Comparison of ENCODE assay signal across 38 cellular contexts in genomic region chr4:8232748-8233147, GRCh38. TPM values are rescaled to one million over a fixed set of nuclear protein-coding genes. Genes with fewer than 3 reads are reported as not detected.
"Had no signal": no experiment of that assay in that cellular context is flagged by ENCODE, and none has a peak within 500 bp of the region (broad histone marks: within the 10 kb centered on the region; RNA-seq: fewer than 3 reads in every experiment).

No MANE protein-coding gene starts in this region.

- H3K4me3 Mint-ChIP-seq: activated B cell treated with CpG ODN at 0.5 μM for 24 hours; activated CD4-positive, alpha-beta memory T cell treated with anti-CD3 and anti-CD28 coated beads for 36 hours; activated CD4-positive, alpha-beta T cell treated with anti-CD3 and anti-CD28 coated beads, Interleukin-2, amount 10 ng/mL, durations not matched to agents 24 days and 14 days; activated CD8-positive, alpha-beta T cell treated with anti-CD3 and anti-CD28 coated beads for 36 hours; activated naive CD4-positive, alpha-beta T cell treated with anti-CD3 and anti-CD28 coated beads for 36 hours; activated naive CD8-positive, alpha-beta T cell treated with anti-CD3 and anti-CD28 coated beads for 36 hours; activated T-cell treated with anti-CD3 and anti-CD28 coated beads, Interleukin-2, amount 50 U/mL, for 4 hours; activated T-cell treated with anti-CD3 and anti-CD28 coated beads, Interleukin-2, amount 50 U/mL, for 72 hours; activated T-helper 1 cell treated with anti-CD3 and anti-CD28 coated beads, Interleukin-12 subunit alpha, Interleukin-12 subunit beta, Interleukin-2, Interleukin-4 antibody, amounts not matched to agents 30 ng/mL and 10 ng/mL and 1 ng/mL, durations not matched to agents 14 hours and 24 hours and 36 hours; activated T-helper 17 cell treated with anti-CD3 and anti-CD28 coated beads, Interleukin-2, amount 50 U/mL, for 72 hours; T-helper 1 cell treated with Interleukin-12 subunit alpha and Interleukin-12 subunit beta and Interleukin-4 antibody, amounts not matched to agents 30 μg/mL and 1 μg/mL, for 36 hours; T-helper 2 cell treated with Interferon-gamma antibody and Interleukin-4, amounts not matched to agents 5 μg/mL and 100 μg/mL, for 36 hours had no signal

- H3K27me3 ChIP-seq: adrenal gland, body of pancreas, brain microvascular endothelial cell, breast epithelium had no signal

- H3K27ac ChIP-seq: adrenal gland, body of pancreas, brain microvascular endothelial cell, breast epithelium, VCaP had no signal

- H3K27ac Mint-ChIP-seq: activated B cell treated with CpG ODN at 0.5 μM for 24 hours; activated CD4-positive, alpha-beta memory T cell treated with anti-CD3 and anti-CD28 coated beads for 36 hours; activated CD4-positive, alpha-beta T cell treated with anti-CD3 and anti-CD28 coated beads, Interleukin-2, amount 10 ng/mL, durations not matched to agents 24 days and 14 days; activated CD8-positive, alpha-beta T cell treated with anti-CD3 and anti-CD28 coated beads for 36 hours; activated naive CD4-positive, alpha-beta T cell treated with anti-CD3 and anti-CD28 coated beads for 36 hours; activated naive CD8-positive, alpha-beta T cell treated with anti-CD3 and anti-CD28 coated beads for 36 hours; activated T-cell treated with anti-CD3 and anti-CD28 coated beads, Interleukin-2, amount 50 U/mL, for 72 hours; activated T-helper 1 cell treated with anti-CD3 and anti-CD28 coated beads, Interleukin-12 subunit alpha, Interleukin-12 subunit beta, Interleukin-2, Interleukin-4 antibody, amounts not matched to agents 30 ng/mL and 10 ng/mL and 1 ng/mL, durations not matched to agents 14 hours and 24 hours and 36 hours; activated T-helper 17 cell treated with anti-CD3 and anti-CD28 coated beads, Interleukin-2, amount 50 U/mL, for 72 hours; T-helper 1 cell treated with Interleukin-12 subunit alpha and Interleukin-12 subunit beta and Interleukin-4 antibody, amounts not matched to agents 30 μg/mL and 1 μg/mL, for 36 hours; T-helper 2 cell treated with Interferon-gamma antibody and Interleukin-4, amounts not matched to agents 5 μg/mL and 100 μg/mL, for 36 hours had no signal

- FAIRE-seq: astrocyte, TTC549 had no signal

- H3K36me3 Mint-ChIP-seq: activated naive CD4-positive, alpha-beta T cell treated with anti-CD3 and anti-CD28 coated beads, Interleukin-2, amount 50 U/mL, for 72 hours; activated naive CD8-positive, alpha-beta T cell treated with anti-CD3 and anti-CD28 coated beads for 36 hours had no signal

- ATAC-seq: activated CD8-positive, alpha-beta T cell treated with anti-CD3 and anti-CD28 coated beads for 36 hours; activated naive CD4-positive, alpha-beta T cell treated with anti-CD3 and anti-CD28 coated beads, Interleukin-2, amount 50 U/mL, for 72 hours; activated T-cell treated with anti-CD3 and anti-CD28 coated beads, Interleukin-2, amount 50 U/mL, for 4 hours; activated T-cell treated with anti-CD3 and anti-CD28 coated beads, Interleukin-2, amount 50 U/mL, for 72 hours; activated T-helper 17 cell treated with anti-CD3 and anti-CD28 coated beads, Interleukin-2, amount 50 U/mL, for 72 hours; body of pancreas had no signal

- H3K4me3 ChIP-seq: adrenal gland, body of pancreas, breast epithelium had no signal

- H3K9me3 Mint-ChIP-seq: activated B cell treated with CpG ODN at 0.5 μM for 24 hours; activated CD4-positive, alpha-beta memory T cell treated with anti-CD3 and anti-CD28 coated beads for 36 hours; activated CD4-positive, alpha-beta T cell treated with anti-CD3 and anti-CD28 coated beads, Interleukin-2, amount 10 ng/mL, durations not matched to agents 24 days and 14 days; activated CD8-positive, alpha-beta T cell treated with anti-CD3 and anti-CD28 coated beads for 36 hours; activated naive CD4-positive, alpha-beta T cell treated with anti-CD3 and anti-CD28 coated beads for 36 hours; activated naive CD4-positive, alpha-beta T cell treated with anti-CD3 and anti-CD28 coated beads, Interleukin-2, amount 50 U/mL, for 72 hours; activated naive CD8-positive, alpha-beta T cell treated with anti-CD3 and anti-CD28 coated beads for 36 hours; activated T-cell treated with anti-CD3 and anti-CD28 coated beads, Interleukin-2, amount 50 U/mL, for 4 hours; activated T-cell treated with anti-CD3 and anti-CD28 coated beads, Interleukin-2, amount 50 U/mL, for 72 hours; activated T-helper 1 cell treated with anti-CD3 and anti-CD28 coated beads, Interleukin-12 subunit alpha, Interleukin-12 subunit beta, Interleukin-2, Interleukin-4 antibody, amounts not matched to agents 30 ng/mL and 10 ng/mL and 1 ng/mL, durations not matched to agents 14 hours and 24 hours and 36 hours; activated T-helper 17 cell treated with anti-CD3 and anti-CD28 coated beads, Interleukin-2, amount 50 U/mL, for 72 hours; T-helper 1 cell treated with Interleukin-12 subunit alpha and Interleukin-12 subunit beta and Interleukin-4 antibody, amounts not matched to agents 30 μg/mL and 1 μg/mL, for 36 hours; T-helper 2 cell treated with Interferon-gamma antibody and Interleukin-4, amounts not matched to agents 5 μg/mL and 100 μg/mL, for 36 hours had no signal

- H3K27me3 Mint-ChIP-seq: activated B cell treated with CpG ODN at 0.5 μM for 24 hours; activated CD4-positive, alpha-beta memory T cell treated with anti-CD3 and anti-CD28 coated beads for 36 hours; activated CD4-positive, alpha-beta T cell treated with anti-CD3 and anti-CD28 coated beads, Interleukin-2, amount 10 ng/mL, durations not matched to agents 24 days and 14 days; activated CD8-positive, alpha-beta T cell treated with anti-CD3 and anti-CD28 coated beads for 36 hours; activated naive CD8-positive, alpha-beta T cell treated with anti-CD3 and anti-CD28 coated beads for 36 hours; activated T-helper 17 cell treated with anti-CD3 and anti-CD28 coated beads, Interleukin-2, amount 50 U/mL, for 72 hours had no signal

- DNase-seq: activated B cell treated with CpG ODN at 0.5 μM for 24 hours; activated CD4-positive, alpha-beta memory T cell treated with anti-CD3 and anti-CD28 coated beads for 36 hours; activated CD4-positive, alpha-beta T cell treated with anti-CD3 and anti-CD28 coated beads for 4 hours; activated CD4-positive, alpha-beta T cell treated with anti-CD3 and anti-CD28 coated beads, Interleukin-2, amount 10 ng/mL, durations not matched to agents 24 days and 14 days; activated CD4-positive, alpha-beta T cell treated with anti-CD3 and anti-CD28 coated beads, Interleukin-2, amount 50 U/mL, for 1 hour; activated CD4-positive, alpha-beta T cell treated with anti-CD3 and anti-CD28 coated beads, Interleukin-2, amount 50 U/mL, for 4 hours; activated CD4-positive, CD25-positive, alpha-beta regulatory T cell treated with anti-CD3 and anti-CD28 coated beads, Interleukin-2, amount 50 U/mL, for 72 hours; activated CD8-positive, alpha-beta memory T cell treated with anti-CD3 and anti-CD28 coated beads, Interleukin-2, amount 50 U/mL, for 4 hours; activated CD8-positive, alpha-beta T cell treated with anti-CD3 and anti-CD28 coated beads for 36 hours; activated effector memory CD4-positive, alpha-beta T cell treated with anti-CD3 and anti-CD28 coated beads, Interleukin-2, amount 50 U/mL, for 16 hours; activated gamma-delta T cell treated with Interleukin-2 at 50 U/mL for 16 hours; activated naive CD4-positive, alpha-beta T cell; activated naive CD4-positive, alpha-beta T cell treated with anti-CD3 and anti-CD28 coated beads for 36 hours; activated naive CD4-positive, alpha-beta T cell treated with anti-CD3 and anti-CD28 coated beads, Interleukin-2, amount 50 U/mL, for 16 hours; activated naive CD8-positive, alpha-beta T cell treated with anti-CD3 and anti-CD28 coated beads for 36 hours; activated T-cell treated with anti-CD3 and anti-CD28 coated beads for 4 hours; activated T-cell treated with anti-CD3 and anti-CD28 coated beads, Interleukin-2, amount 50 U/mL, for 1 hour; activated T-cell treated with anti-CD3 and anti-CD28 coated beads, Interleukin-2, amount 50 U/mL, for 4 hours; activated T-cell treated with anti-CD3 and anti-CD28 coated beads, Interleukin-2, amount 50 U/mL, for 72 hours; adrenal gland; amniotic stem cell; aorta; body of pancreas; brain microvascular endothelial cell; central memory CD4-positive, alpha-beta T cell; cerebellar nuclear complex; T-helper 2 cell; T-helper 9 cell had no signal

- H3K9me3 ChIP-seq: adrenal gland, body of pancreas, breast epithelium had no signal

- H3K36me3 ChIP-seq: brain microvascular endothelial cell, breast epithelium had no signal

RNA-seq across cellular contexts. Expression of gene HTRA3, which starts 36.8 kb away (rescaled TPM):
- total RNA-seq: activated B cell treated with CpG ODN at 0.5 μM for 24 hours; activated CD4-positive, alpha-beta memory T cell treated with anti-CD3 and anti-CD28 coated beads for 36 hours; activated CD4-positive, alpha-beta T cell treated with anti-CD3 and anti-CD28 coated beads, Interleukin-2, amount 10 ng/mL, durations not matched to agents 24 days and 14 days; activated CD8-positive, alpha-beta memory T cell treated with anti-CD3 and anti-CD28 coated beads for 36 hours; activated naive CD4-positive, alpha-beta T cell treated with anti-CD3 and anti-CD28 coated beads for 36 hours; activated naive CD4-positive, alpha-beta T cell treated with anti-CD3 and anti-CD28 coated beads, Interleukin-2, amount 50 U/mL, for 72 hours; activated naive CD8-positive, alpha-beta T cell treated with anti-CD3 and anti-CD28 coated beads for 36 hours; activated T-cell treated with anti-CD3 and anti-CD28 coated beads, Interleukin-2, amount 50 U/mL, for 4 hours; activated T-cell treated with anti-CD3 and anti-CD28 coated beads, Interleukin-2, amount 50 U/mL, for 72 hours; activated T-helper 1 cell treated with anti-CD3 and anti-CD28 coated beads, Interleukin-12 subunit alpha, Interleukin-12 subunit beta, Interleukin-2, Interleukin-4 antibody, amounts not matched to agents 30 ng/mL and 10 ng/mL and 1 ng/mL, durations not matched to agents 14 hours and 24 hours and 36 hours; activated T-helper 17 cell treated with anti-CD3 and anti-CD28 coated beads, Interleukin-2, amount 50 U/mL, for 72 hours had no signal
